18 cellular contexts compared by ENCODE assay signal in the genomic region with DNA sequence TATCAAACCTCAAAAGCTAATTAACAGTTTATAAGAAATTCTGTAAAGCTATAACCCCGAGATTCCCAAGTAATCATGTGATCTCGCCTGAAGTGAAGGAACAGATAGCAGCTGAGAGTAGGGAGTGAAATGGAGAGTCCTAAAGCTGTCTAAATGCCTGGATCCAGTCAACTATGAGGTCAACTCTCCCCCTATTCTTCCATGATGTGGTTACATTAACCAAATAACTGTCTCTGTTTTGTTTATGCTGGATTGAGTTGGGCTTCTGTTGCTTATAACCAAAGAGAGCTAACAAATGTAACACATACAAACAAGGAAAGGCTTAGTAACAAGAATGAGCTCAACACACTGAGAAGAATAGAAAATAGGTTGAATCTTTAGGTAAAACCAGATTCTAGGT. TPM values are rescaled to one million over a fixed set of nuclear protein-coding genes. Genes with fewer than 3 reads are reported as not detected.
DNase-seq lines count a peak whose midpoint lies in the region; ATAC-seq lines count a peak whose summit lies in the region.
"Had no signal": no experiment of that assay in that cellular context is flagged by ENCODE, and none has a peak within 500 bp of the region (broad histone marks: within the 10 kb centered on the region; RNA-seq: fewer than 3 reads in every experiment).

No MANE protein-coding gene starts in this region.

- no CpG with 5 or more reads among the region's 2 CpGs for WGBS in trophoblast cell (ENCODE audit: extremely low coverage, insufficient coverage, insufficient read length)

- no peak overlapping the region for H2BK120ac ChIP-seq in trophoblast cell (ENCODE audit: insufficient read depth, low read length, poor library complexity)

- H3K36me3 ChIP-seq in trophoblast cell (ENCODE audit: control insufficient read depth in 1 of 2, insufficient read depth in 2 of 2, low read length in 2 of 2): no peaks in the 10 kb centered on the region
- H3K36me3 ChIP-seq: HAP-1 had no signal

- H2AK5ac ChIP-seq in trophoblast cell (ENCODE audit: low read length): no peak overlapping the region

- no peak overlapping the region for H4K8ac ChIP-seq in trophoblast cell (ENCODE audit: low read depth, low read length)

- no peaks in the 10 kb centered on the region for H3K4me1 ChIP-seq in trophoblast cell (ENCODE audit: control insufficient read depth in 1 of 2, insufficient read depth in 2 of 2, low read length in 2 of 2)
- H3K4me1 ChIP-seq: BLaER1, HAP-1 had no signal

- no peaks in the 10 kb centered on the region for H3K79me1 ChIP-seq in trophoblast cell (ENCODE audit: low read length)

- H3K4me2 ChIP-seq in trophoblast cell (ENCODE audit: low read length): no peak overlapping the region
- H3K4me2 ChIP-seq: BLaER1, GM23338 had no signal

- no peak for ATAC-seq in GM19455 (IDR thresholded peaks at IDR 0.05; ENCODE audit: unreplicated experiment)
- ATAC-seq: GM12878, GM23338 had no signal

- H3K9ac ChIP-seq in trophoblast cell (ENCODE audit: low read length): no peak overlapping the region
- H3K9ac ChIP-seq: BLaER1 had no signal

- no peak overlapping the region for H2BK5ac ChIP-seq in trophoblast cell (ENCODE audit: low read depth, low read length, poor library complexity)

- H3K14ac ChIP-seq in trophoblast cell (ENCODE audit: low read length): no peak overlapping the region

- H3K18ac ChIP-seq in trophoblast cell (ENCODE audit: low read length): no peak overlapping the region

- DNase-seq in H4 (ENCODE audit: low spot score) (peak; percentile 18), astrocyte of the hippocampus (ENCODE audit: low read depth, low spot score) (peak; percentile 3), left kidney (ENCODE audit: low read depth, low spot score) (peak; percentile 0), C1 segment of cervical spinal cord (lab: John Stamatoyannopoulos, UW) (no peak), trophoblast cell (no peak)
- DNase-seq: CD4-positive, alpha-beta T cell; CD8-positive, alpha-beta memory T cell; DMS 273 treated with DMSO at 0.1 percent for 48 hours; DMS79; EL; GDM1; HFFc6 had no signal

- no peak overlapping the region for H3K27ac ChIP-seq in trophoblast cell (ENCODE audit: low read depth, low read length)
- H3K27ac ChIP-seq: 22Rv1, BLaER1 had no signal

- no peak overlapping the region for H2AFZ ChIP-seq in trophoblast cell (ENCODE audit: insufficient read depth, low read length, poor library complexity)
- H2AFZ ChIP-seq: GM23338 had no signal

- no peak overlapping the region for H3K4me3 ChIP-seq in trophoblast cell (ENCODE audit: low read depth, low read length)
- H3K4me3 ChIP-seq: BLaER1, GM12878, GM23338, HAP-1 had no signal

- no peaks in the 10 kb centered on the region for H3K79me2 ChIP-seq in trophoblast cell (ENCODE audit: control insufficient read depth, insufficient read depth, low read length, poor library complexity)

- H3K4ac ChIP-seq in trophoblast cell (ENCODE audit: low read depth, low read length): no peak overlapping the region

- no peak overlapping the region for H2BK12ac ChIP-seq in trophoblast cell (ENCODE audit: low read length)

- no peak overlapping the region for H4K91ac ChIP-seq in trophoblast cell (ENCODE audit: low read depth, low read length)

- H4K12ac ChIP-seq in trophoblast cell (ENCODE audit: low read depth, low read length): no peak overlapping the region

- H3K27me3 ChIP-seq in trophoblast cell (ENCODE audit: insufficient read depth, low read length): no peaks in the 10 kb centered on the region
- H3K27me3 ChIP-seq: BLaER1 had no signal

- H3K23ac ChIP-seq in trophoblast cell (ENCODE audit: low read length): no peak overlapping the region

- H3K9me3 ChIP-seq in trophoblast cell (ENCODE audit: insufficient read depth, low read depth, low read length): no peaks in the 10 kb centered on the region
- H3K9me3 ChIP-seq: BLaER1, HAP-1 had no signal

RNA-seq across cellular contexts. Expression of a gene that starts 41.6 kb away (rescaled TPM):
- total RNA-seq in H4 (2014; rRNA removed; shearing (Covaris generic)): 2.7 and 4.9 TPM in 2 replicates
- 1.2 TPM in 2 replicates for polyA plus RNA-seq in trophoblast cell (2013)

Comparison
In these comparisons a context has a peak if more than half of its experiments do, and no peak if none do; other contexts are left out.
1. DNase-seq: peak in H4 (single experiment), astrocyte of the hippocampus (single experiment) and left kidney (single experiment); none in C1 segment of cervical spinal cord (0 of 14) and trophoblast cell (0 of 2).